ENCODE assay signal across 10 cellular contexts in the genomic region with DNA sequence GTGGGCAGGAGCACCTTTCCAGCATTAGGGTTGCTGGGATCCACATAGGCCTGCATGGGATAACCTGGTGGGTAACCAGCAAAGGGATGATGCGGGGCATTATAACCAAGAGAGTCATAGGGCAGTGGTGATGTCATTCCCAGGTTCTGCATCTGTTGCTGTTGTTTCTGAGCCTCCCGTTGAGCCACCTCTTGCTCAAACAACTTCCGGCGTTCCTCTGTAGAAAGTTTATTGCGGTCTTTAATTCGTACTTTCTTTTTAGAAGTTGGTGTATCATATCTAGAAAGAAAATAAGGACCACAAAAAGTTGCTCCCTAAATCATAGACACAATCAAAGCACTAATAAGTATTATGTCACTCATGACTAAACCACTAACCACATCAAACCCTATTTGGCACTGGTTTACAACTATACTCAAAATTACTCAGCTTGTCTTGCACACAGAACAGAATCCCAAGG.
DNase-seq lines count a peak whose midpoint lies in the region; ATAC-seq and TF ChIP-seq lines count a peak whose summit lies in the region.
"Had no signal": no experiment of that assay in that cellular context is flagged by ENCODE, and none has a peak within 500 bp of the region (broad histone marks: within the 10 kb centered on the region; RNA-seq: fewer than 3 reads in every experiment).

No MANE protein-coding gene starts in this region.

- H3K9me3 Mint-ChIP-seq in activated naive CD4-positive, alpha-beta T cell treated with anti-CD3 and anti-CD28 coated beads for 36 hours, result no peaks in the 10 kb centered on the region
- H3K9me3 Mint-ChIP-seq in natural killer cell treated with Interleukin-12 subunit alpha and Interleukin-12 subunit beta and Interleukin-15 and Interleukin-18, amount 100 ng/mL, for 72 hours, result no peaks in the 10 kb centered on the region

- peaks cover 35% of the 10 kb centered on the region for H3K36me3 Mint-ChIP-seq in activated naive CD4-positive, alpha-beta T cell treated with anti-CD3 and anti-CD28 coated beads for 36 hours (ENCODE audit: low read depth)
- peaks cover 16% of the 10 kb centered on the region for H3K36me3 Mint-ChIP-seq in natural killer cell treated with Interleukin-12 subunit alpha and Interleukin-12 subunit beta and Interleukin-15 and Interleukin-18, amount 100 ng/mL, for 72 hours

- no peak overlapping the region for H3K27ac Mint-ChIP-seq in activated naive CD4-positive, alpha-beta T cell treated with anti-CD3 and anti-CD28 coated beads for 36 hours
- H3K27ac Mint-ChIP-seq in natural killer cell treated with Interleukin-12 subunit alpha and Interleukin-12 subunit beta and Interleukin-15 and Interleukin-18, amount 100 ng/mL, for 72 hours, result peak overlapping the region; percentile 52 to 79

- intact Hi-C loops in activated naive CD4-positive, alpha-beta T cell treated with anti-CD3 and anti-CD28 coated beads for 36 hours (cut with micrococcal nuclease), result loop anchor here (1.0 to 2.0 kb wide), 4 partner anchors 18 to 364 kb away; partner anchors contain the start of gene ALS2CL

- peak; percentile 26 for DNase-seq in AG08395 (ENCODE audit: low spot score)
- DNase-seq in T-helper 2 cell, result peak in 4 of 5 experiments; percentile 32 to 91 (median 64)
- peak; percentile 72 for DNase-seq in activated naive CD4-positive, alpha-beta T cell treated with anti-CD3 and anti-CD28 coated beads for 36 hours
- no peak for DNase-seq in natural killer cell treated with Interleukin-12 subunit alpha and Interleukin-12 subunit beta and Interleukin-15 and Interleukin-18, amount 100 ng/mL, for 72 hours (ENCODE audit: low spot score)
- no peak for DNase-seq in NCI-H2107 treated with DMSO at 0.1 percent for 48 hours (lab: John Stamatoyannopoulos, UW; ENCODE audit: unreplicated experiment)
- DNase-seq in 8988T, result no peak
- no peak for DNase-seq in GF-D8 (lab: John Stamatoyannopoulos, UW)
- DNase-seq in erythroblast (lab: John Stamatoyannopoulos, UW), result no peak
- DNase-seq: caudate nucleus, NCI-H69 had no signal

- no peaks in the 10 kb centered on the region for H3K27me3 Mint-ChIP-seq in activated naive CD4-positive, alpha-beta T cell treated with anti-CD3 and anti-CD28 coated beads for 36 hours (ENCODE audit: low read depth)
- no peaks in the 10 kb centered on the region for H3K27me3 Mint-ChIP-seq in natural killer cell treated with Interleukin-12 subunit alpha and Interleukin-12 subunit beta and Interleukin-15 and Interleukin-18, amount 100 ng/mL, for 72 hours

- no peak for TF ChIP-seq POLR2A in erythroblast (IDR thresholded peaks at IDR 0.05; ENCODE audit: low read length)

- CTCF ChIA-PET in activated naive CD4-positive, alpha-beta T cell treated with anti-CD3 and anti-CD28 coated beads for 36 hours (lab: Charles Lee), result no interaction called here

- H3K4me3 Mint-ChIP-seq in activated naive CD4-positive, alpha-beta T cell treated with anti-CD3 and anti-CD28 coated beads for 36 hours, result no peak overlapping the region
- H3K4me3 Mint-ChIP-seq in natural killer cell treated with Interleukin-12 subunit alpha and Interleukin-12 subunit beta and Interleukin-15 and Interleukin-18, amount 100 ng/mL, for 72 hours, result peak overlapping the region; percentile 38

- peak; percentile 81 to 92 for ATAC-seq in natural killer cell treated with Interleukin-12 subunit alpha and Interleukin-12 subunit beta and Interleukin-15 and Interleukin-18, amount 100 ng/mL, for 72 hours

- H3K4me1 Mint-ChIP-seq in activated naive CD4-positive, alpha-beta T cell treated with anti-CD3 and anti-CD28 coated beads for 36 hours (ENCODE audit: low read depth), result peaks cover 45% of the 10 kb centered on the region
- peaks cover 30 to 34% of the 10 kb centered on the region in 2 donors for H3K4me1 Mint-ChIP-seq in natural killer cell treated with Interleukin-12 subunit alpha and Interleukin-12 subunit beta and Interleukin-15 and Interleukin-18, amount 100 ng/mL, for 72 hours (ENCODE audit: low read depth in 2 of 2)

Comparison
In these comparisons a context has a peak if more than half of its experiments do, and no peak if none do; other contexts are left out.
1. DNase-seq: peak in AG08395 (single experiment), T-helper 2 cell (4 of 5) and activated naive CD4-positive, alpha-beta T cell treated with anti-CD3 and anti-CD28 coated beads for 36 hours (single experiment); none in natural killer cell treated with Interleukin-12 subunit alpha and Interleukin-12 subunit beta and Interleukin-15 and Interleukin-18, amount 100 ng/mL, for 72 hours (single experiment), NCI-H2107 treated with DMSO at 0.1 percent for 48 hours (single experiment), 8988T (single experiment), GF-D8 (single experiment) and erythroblast (0 of 2).